In genomic region chr3:17928502-17929145, GRCh38 we compare ENCODE assay signal across 20 cellular contexts.
A peak's percentile ranks its signal among the peaks of the same experiment; 100 is the strongest.
DNase-seq lines count a peak whose midpoint lies in the region; ATAC-seq and TF ChIP-seq lines count a peak whose summit lies in the region.
"Had no signal": no experiment of that assay in that cellular context is flagged by ENCODE, and none has a peak within 500 bp of the region (broad histone marks: within the 10 kb centered on the region; RNA-seq: fewer than 3 reads in every experiment).

No MANE protein-coding gene starts in this region.

- intact Hi-C loops in mucosa of descending colon (cut with DNase I, micrococcal nuclease) (no loop called here), breast epithelium (cut with DNase I; ENCODE audit: low total_unique reads) (no loop called here), spleen (cut with DNase I; ENCODE audit: low total_unique reads) (no loop called here)

- POLR2A ChIA-PET in WTC11 (lab: Charles Lee): interaction anchor here (1.0 kb wide), 1 partner anchor 12 kb away, joined by 3 read pairs; no protein-coding TSS in a partner anchor

- peaks cover 14% of the 10 kb centered on the region for H3K36me3 Mint-ChIP-seq in WTC11
- H3K36me3 Mint-ChIP-seq: CD4-positive, CD25-positive, alpha-beta regulatory T cell; CD8-positive, alpha-beta T cell had no signal

- CTCF ChIA-PET in WTC11 (lab: Charles Lee): interaction anchor here (0.6 kb wide), 1 partner anchor 34 kb away, joined by 3 read pairs; no protein-coding TSS in a partner anchor

- DNase-seq in WTC11 (ENCODE audit: low spot score): no peak
- DNase-seq in mucosa of descending colon: no peak
- no peak for DNase-seq in breast epithelium (ENCODE audit: low spot score in 2 of 2)
- DNase-seq in spleen: no peak
- DNase-seq in HK-2 (ENCODE audit: unreplicated experiment): no peak
- DNase-seq: 8988T; ACHN; AML-193; BE2C; Caco-2; CD4-positive, CD25-positive, alpha-beta regulatory T cell; CD8-positive, alpha-beta T cell; DMS153; DND-41; H9; HFFc6 had no signal

- no peak overlapping the region for H3K9ac ChIP-seq in BLaER1 treated with 17β-estradiol and CSF1 and Interleukin-3, amounts not matched to agents 10 nM and 100 nM

- H3K4me2 ChIP-seq in BLaER1 treated with 17β-estradiol and CSF1 and Interleukin-3, amounts not matched to agents 10 nM and 100 nM: peak overlapping the region in 9 of 11 experiments; percentile 30 to 74 (median 65); a peak in 18 of 22 replicates
- H3K4me2 ChIP-seq: A549 had no signal

- ATAC-seq in WTC11 (no peak), mucosa of descending colon (peak; percentile 72)
- ATAC-seq: A549; CD8-positive, alpha-beta T cell; HCT116 had no signal

- TF ChIP-seq CTCF in WTC11 (IDR thresholded peaks at IDR 0.05) (no peak), mucosa of descending colon (IDR thresholded peaks at IDR 0.05) (no peak), breast epithelium (IDR thresholded peaks at IDR 0.05) (no peak), spleen (IDR thresholded peaks at IDR 0.05 in 8 of 11, conservative IDR thresholded peaks at IDR 0.05 in 3 of 11) (no peak)

- H3K27me3 ChIP-seq in BLaER1 treated with 17β-estradiol and CSF1 and Interleukin-3, amounts not matched to agents 10 nM and 100 nM: no peaks in the 10 kb centered on the region
- no peaks in the 10 kb centered on the region for H3K27me3 ChIP-seq in breast epithelium
- H3K27me3 ChIP-seq in spleen (replicated peaks in 1 of 7): no peaks in the 10 kb centered on the region
- H3K27me3 ChIP-seq: BE2C had no signal

- WGBS in spleen, 5 donors: 80 to 89% (median 86%) methylated on average over 4 of the region's 4 CpGs

- H3K27ac ChIP-seq in BLaER1 treated with 17β-estradiol and CSF1 and Interleukin-3, amounts not matched to agents 10 nM and 100 nM: no peak overlapping the region
- H3K27ac ChIP-seq in breast epithelium: no peak overlapping the region
- no peak overlapping the region for H3K27ac ChIP-seq in spleen
- H3K27ac ChIP-seq: A549, C4-2B had no signal

- H3K27ac Mint-ChIP-seq in WTC11: peak overlapping the region; percentile 30; the same call in 1 of the 2 replicates
- H3K27ac Mint-ChIP-seq: CD4-positive, CD25-positive, alpha-beta regulatory T cell; CD8-positive, alpha-beta T cell; H9; HFFc6 had no signal

- peaks cover 0 to 35% (median 26%) of the 10 kb centered on the region in 10 experiments; a peak in 17 of 20 replicates for H3K4me1 ChIP-seq in BLaER1 treated with 17β-estradiol and CSF1 and Interleukin-3, amounts not matched to agents 10 nM and 100 nM
- H3K4me1 ChIP-seq in mucosa of descending colon (ENCODE audit: low read depth) (peaks cover 8% of the 10 kb centered on the region), breast epithelium (no peaks in the 10 kb centered on the region), spleen (no peaks in the 10 kb centered on the region)
- H3K4me1 ChIP-seq: A549, BE2C, Caco-2 had no signal

- H3K4me3 ChIP-seq in BLaER1 treated with 17β-estradiol and CSF1 and Interleukin-3, amounts not matched to agents 10 nM and 100 nM: no peak overlapping the region
- H3K4me3 ChIP-seq in mucosa of descending colon (no peak overlapping the region), breast epithelium (no peak overlapping the region), spleen (no peak overlapping the region)
- H3K4me3 ChIP-seq: A549 had no signal

- H3K9me3 Mint-ChIP-seq in WTC11: peaks cover 13% of the 10 kb centered on the region
- H3K9me3 Mint-ChIP-seq: CD8-positive, alpha-beta T cell had no signal

- no peak overlapping the region for H3K4me3 Mint-ChIP-seq in WTC11
- H3K4me3 Mint-ChIP-seq: CD4-positive, CD25-positive, alpha-beta regulatory T cell; CD8-positive, alpha-beta T cell; H9; HFFc6 had no signal

- H3K4me1 Mint-ChIP-seq in WTC11: peaks cover 30% of the 10 kb centered on the region
- H3K4me1 Mint-ChIP-seq: CD4-positive, CD25-positive, alpha-beta regulatory T cell had no signal

- no peaks in the 10 kb centered on the region for H4K20me1 ChIP-seq in BLaER1 treated with 17β-estradiol and CSF1 and Interleukin-3, amounts not matched to agents 10 nM and 100 nM

- peaks cover 0 to 29% (median 9%) of the 10 kb centered on the region in 11 experiments; a peak in 11 of 22 replicates for H3K9me3 ChIP-seq in BLaER1 treated with 17β-estradiol and CSF1 and Interleukin-3, amounts not matched to agents 10 nM and 100 nM (replicated peaks in 1 of 11)
- H3K9me3 ChIP-seq in mucosa of descending colon (no peaks in the 10 kb centered on the region), breast epithelium (no peaks in the 10 kb centered on the region), spleen (no peaks in the 10 kb centered on the region)
- H3K9me3 ChIP-seq: A549, BE2C, Caco-2 had no signal

- no peaks in the 10 kb centered on the region for H3K36me3 ChIP-seq in BLaER1 treated with 17β-estradiol and CSF1 and Interleukin-3, amounts not matched to agents 10 nM and 100 nM
- H3K36me3 ChIP-seq in mucosa of descending colon (ENCODE audit: low read depth) (no peaks in the 10 kb centered on the region), breast epithelium (no peaks in the 10 kb centered on the region), spleen (no peaks in the 10 kb centered on the region)
- H3K36me3 ChIP-seq: BE2C had no signal

- TF ChIP-seq POLR2A in breast epithelium (IDR thresholded peaks at IDR 0.05): no peak
- no peak for TF ChIP-seq POLR2A in spleen (IDR thresholded peaks at IDR 0.05)

- no peaks in the 10 kb centered on the region for H3K27me3 Mint-ChIP-seq in WTC11 (ENCODE audit: low read depth)
- H3K27me3 Mint-ChIP-seq: CD4-positive, CD25-positive, alpha-beta regulatory T cell had no signal

TF ChIP-seq in WTC11, 78 proteins besides CTCF, POLR2A, EP300 and RAD21:
- no peak for TF ChIP-seq ZNF425 (CRISPR knock-in tag; conservative IDR thresholded peaks at IDR 0.05)
- no peak for TF ChIP-seq USF2 (CRISPR knock-in tag; IDR thresholded peaks at IDR 0.05)
- no peak for TF ChIP-seq NR3C1 (CRISPR knock-in tag; conservative IDR thresholded peaks at IDR 0.05; ENCODE audit: low read depth)
- TF ChIP-seq MAX (CRISPR knock-in tag; IDR thresholded peaks at IDR 0.05): no peak
- TF ChIP-seq ERG (CRISPR knock-in tag; IDR thresholded peaks at IDR 0.05): no peak
- no peak for TF ChIP-seq JUN (CRISPR knock-in tag; IDR thresholded peaks at IDR 0.05)
- TF ChIP-seq GABPB1 (CRISPR knock-in tag; IDR thresholded peaks at IDR 0.05): no peak
